26 cellular contexts compared by ENCODE assay signal in genomic region chr3:152754303-152754702, GRCh38.
"Had no signal": no experiment of that assay in that cellular context is flagged by ENCODE, and none has a peak within 500 bp of the region (broad histone marks: within the 10 kb centered on the region; RNA-seq: fewer than 3 reads in every experiment).

No MANE protein-coding gene starts in this region.

- H3K9me3 ChIP-seq: colonic mucosa, gastrocnemius medialis had no signal

- ATAC-seq: effector memory CD8-positive, alpha-beta T cell; esophagus mucosa; gastrocnemius medialis; heart right ventricle; left cardiac atrium; left lung; left ventricle myocardium superior; lower lobe of right lung; mucosa of descending colon had no signal

- FAIRE-seq: endometrium, islet of Langerhans, keratinocyte had no signal

- H3K27ac ChIP-seq: colonic mucosa, epithelial cell of prostate, esophagus squamous epithelium, gastrocnemius medialis, heart right ventricle, left lung, lower lobe of right lung had no signal

- H3K27me3 ChIP-seq: colonic mucosa, esophagus squamous epithelium, gastrocnemius medialis, heart right ventricle, left lung had no signal

- H3K4me3 ChIP-seq: colonic mucosa, esophagus squamous epithelium, gastrocnemius medialis, heart right ventricle, left lung, lower lobe of right lung, mucosa of descending colon had no signal

- DNase-seq: colonic mucosa; cortex of kidney; effector CD8-positive, alpha-beta T cell; effector memory CD8-positive, alpha-beta T cell; endodermal cell; erythroblast; esophagus squamous epithelium; foreskin fibroblast; foreskin melanocyte; gastrocnemius medialis; glutamatergic neuron; head of caudate nucleus; heart right ventricle; hippocampal formation; left cardiac atrium; left lung; left ventricle myocardium superior; lower lobe of right lung; mesenchymal stem cell; mucosa of descending colon; naive B cell had no signal

- H3K36me3 ChIP-seq: colonic mucosa, esophagus squamous epithelium, gastrocnemius medialis, heart right ventricle, left lung, lower lobe of right lung had no signal

- H3K4me1 ChIP-seq: colonic mucosa, esophagus squamous epithelium, gastrocnemius medialis, heart right ventricle, left lung, lower lobe of right lung had no signal
